16 cellular contexts compared by ENCODE assay signal in genomic region chr15:87570186-87570585, GRCh38.
DNase-seq lines count a peak whose midpoint lies in the region; ATAC-seq and TF ChIP-seq lines count a peak whose summit lies in the region.
"Had no signal": no experiment of that assay in that cellular context is flagged by ENCODE, and none has a peak within 500 bp of the region (broad histone marks: within the 10 kb centered on the region; RNA-seq: fewer than 3 reads in every experiment).

No MANE protein-coding gene starts in this region.

- ATAC-seq in activated T-cell treated with anti-CD3 and anti-CD28 coated beads, Interleukin-2, amount 50 U/mL, for 4 hours: no peak
- no peak for ATAC-seq in HG02840 (IDR thresholded peaks at IDR 0.05; ENCODE audit: low FRiP score, unreplicated experiment)
- ATAC-seq: Panc1, WTC11 had no signal

- no peak for TF ChIP-seq POLR2A in esophagus muscularis mucosa (IDR thresholded peaks at IDR 0.05; ENCODE audit: low read depth)

- no peak for DNase-seq in activated T-cell treated with anti-CD3 and anti-CD28 coated beads, Interleukin-2, amount 50 U/mL, for 4 hours
- no peak for DNase-seq in activated T-cell treated with anti-CD3 and anti-CD28 coated beads, Interleukin-2, amount 50 U/mL, for 48 hours
- DNase-seq in M059J (ENCODE audit: low read depth): peak; percentile 65
- DNase-seq in effector memory CD4-positive, alpha-beta T cell: no peak
- DNase-seq in esophagus muscularis mucosa (ENCODE audit: extremely low spot score): no peak
- DNase-seq in NCI-H446 (lab: John Stamatoyannopoulos, UW): no peak
- DNase-seq: Calu3, cerebellar nuclear complex, islet precursor cell, Kasumi-1, NCI-H146, testis had no signal

- H3K4me3 ChIP-seq in effector memory CD4-positive, alpha-beta T cell (ENCODE audit: insufficient read depth, low read depth, low read length, poor library complexity, severe bottlenecking): peak overlapping the region; percentile 20
- H3K4me3 ChIP-seq in esophagus muscularis mucosa: peak overlapping the region in 1 of 4 donors; percentile 11
- H3K4me3 ChIP-seq: testis had no signal

- TF ChIP-seq CTCF in nephron (IDR thresholded peaks at IDR 0.05; ENCODE audit: unreplicated experiment in 3 of 3): no peak
- TF ChIP-seq CTCF in esophagus muscularis mucosa (IDR thresholded peaks at IDR 0.05): no peak

- no peaks in the 10 kb centered on the region for H3K36me3 ChIP-seq in effector memory CD4-positive, alpha-beta T cell (ENCODE audit: control insufficient read depth, insufficient read depth, low read length)
- no peaks in the 10 kb centered on the region for H3K36me3 ChIP-seq in esophagus muscularis mucosa

- H3K27me3 ChIP-seq in effector memory CD4-positive, alpha-beta T cell (replicated peaks; ENCODE audit: control insufficient read depth, insufficient read depth, low read length, poor library complexity, severe bottlenecking): no peaks in the 10 kb centered on the region
- H3K27me3 ChIP-seq in esophagus muscularis mucosa: no peaks in the 10 kb centered on the region
- H3K27me3 ChIP-seq: testis had no signal

- H3K27ac Mint-ChIP-seq in nephron: peak overlapping the region; percentile 7 to 30 (median 16)
- H3K27ac Mint-ChIP-seq: WTC11 had no signal

- TF ChIP-seq EP300 in esophagus muscularis mucosa (IDR thresholded peaks at IDR 0.05): no peak

- intact Hi-C loops in esophagus muscularis mucosa (cut with DNase I): no loop called here

- H3K27me3 Mint-ChIP-seq in activated T-cell treated with anti-CD3 and anti-CD28 coated beads, Interleukin-2, amount 50 U/mL, for 4 hours (ENCODE audit: low read depth): no peaks in the 10 kb centered on the region
- H3K27me3 Mint-ChIP-seq in nephron (ENCODE audit: low read depth): peaks cover 4% of the 10 kb centered on the region

- no peaks in the 10 kb centered on the region for H3K9me3 Mint-ChIP-seq in activated T-cell treated with anti-CD3 and anti-CD28 coated beads, Interleukin-2, amount 50 U/mL, for 4 hours
- H3K9me3 Mint-ChIP-seq in nephron: no peaks in the 10 kb centered on the region
- H3K9me3 Mint-ChIP-seq: WTC11 had no signal

- H3K36me3 Mint-ChIP-seq in activated T-cell treated with anti-CD3 and anti-CD28 coated beads, Interleukin-2, amount 50 U/mL, for 4 hours (ENCODE audit: insufficient read depth): no peaks in the 10 kb centered on the region
- no peaks in the 10 kb centered on the region for H3K36me3 Mint-ChIP-seq in nephron (ENCODE audit: low read depth)
- H3K36me3 Mint-ChIP-seq: WTC11 had no signal

- H3K4me1 Mint-ChIP-seq in activated T-cell treated with anti-CD3 and anti-CD28 coated beads, Interleukin-2, amount 50 U/mL, for 4 hours (ENCODE audit: low read depth): peaks cover 8% of the 10 kb centered on the region
- peaks cover 12% of the 10 kb centered on the region for H3K4me1 Mint-ChIP-seq in nephron
- H3K4me1 Mint-ChIP-seq: WTC11 had no signal

- no peaks in the 10 kb centered on the region for H3K9me3 ChIP-seq in effector memory CD4-positive, alpha-beta T cell (ENCODE audit: control insufficient read depth, low read length)
- no peaks in the 10 kb centered on the region for H3K9me3 ChIP-seq in esophagus muscularis mucosa
- H3K9me3 ChIP-seq: testis had no signal

- H3K4me3 Mint-ChIP-seq in activated T-cell treated with anti-CD3 and anti-CD28 coated beads, Interleukin-2, amount 50 U/mL, for 4 hours: peak overlapping the region; percentile 35
- H3K4me3 Mint-ChIP-seq in nephron: peak overlapping the region in 2 of 3 experiments; percentile 10 to 18
- H3K4me3 Mint-ChIP-seq: WTC11 had no signal

- WGBS in esophagus muscularis mucosa: 34% methylated on average over 2 of the region's 2 CpGs

- no peaks in the 10 kb centered on the region for H3K4me1 ChIP-seq in effector memory CD4-positive, alpha-beta T cell (ENCODE audit: control insufficient read depth, insufficient read depth, low read length, poor library complexity, severe bottlenecking)
- H3K4me1 ChIP-seq in esophagus muscularis mucosa: no peaks in the 10 kb centered on the region
- H3K4me1 ChIP-seq: testis had no signal

- no peak overlapping the region for H3K27ac ChIP-seq in effector memory CD4-positive, alpha-beta T cell (ENCODE audit: insufficient read depth, low read length, poor library complexity, severe bottlenecking)
- H3K27ac ChIP-seq in esophagus muscularis mucosa (replicated peaks in 1 of 4): no peak overlapping the region
- H3K27ac ChIP-seq: testis had no signal
